22 cellular contexts compared by ENCODE assay signal in the genomic region with DNA sequence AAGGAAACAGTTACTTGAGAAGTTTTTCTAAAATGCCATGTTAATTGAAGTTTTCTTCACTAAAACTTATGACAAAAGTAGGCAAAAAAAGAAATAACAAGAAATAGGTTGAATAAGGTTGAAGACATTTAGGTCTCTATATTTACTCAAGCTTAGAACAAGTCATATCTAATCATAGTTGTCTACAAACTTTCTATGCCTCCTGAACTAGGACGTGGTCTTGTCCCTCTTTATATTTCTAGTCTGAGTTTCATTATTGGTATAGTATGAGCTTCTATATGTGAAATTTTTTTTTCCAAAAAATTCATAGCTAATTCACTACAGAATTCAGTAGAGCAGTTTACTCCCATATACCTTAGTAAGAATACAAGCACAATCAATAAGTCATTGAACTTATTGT.
DNase-seq lines count a peak whose midpoint lies in the region; ATAC-seq, FAIRE-seq and TF ChIP-seq lines count a peak whose summit lies in the region.
"Had no signal": no experiment of that assay in that cellular context is flagged by ENCODE, and none has a peak within 500 bp of the region (broad histone marks: within the 10 kb centered on the region; RNA-seq: fewer than 3 reads in every experiment).

No MANE protein-coding gene starts in this region.

- no peaks in the 10 kb centered on the region for H3K79me2 ChIP-seq in OCI-LY3 (ENCODE audit: low read length)

- no peaks in the 10 kb centered on the region for H3K4me1 Mint-ChIP-seq in memory B cell
- no peaks in the 10 kb centered on the region for H3K4me1 Mint-ChIP-seq in activated naive CD4-positive, alpha-beta T cell treated with anti-CD3 and anti-CD28 coated beads, Interleukin-2, amount 10 ng/mL, durations not matched to agents 7 days and 5 days
- H3K4me1 Mint-ChIP-seq: B cell, GM23338 had no signal

- ATAC-seq in GM18868 (IDR thresholded peaks at IDR 0.05; ENCODE audit: unreplicated experiment) (peak; percentile 94), HG03565 (IDR thresholded peaks at IDR 0.05; ENCODE audit: unreplicated experiment) (peak; percentile 45), memory B cell (ENCODE audit: low read depth) (peak; percentile 62), GM18873 (IDR thresholded peaks at IDR 0.05; ENCODE audit: low FRiP score, unreplicated experiment) (no peak)
- ATAC-seq: CD8-positive, alpha-beta T cell; GM12878; GM23338; K562 had no signal

- no peaks in the 10 kb centered on the region for H3K27me3 ChIP-seq in OCI-LY3 (ENCODE audit: low read depth, low read length)
- H3K27me3 ChIP-seq: BLaER1 treated with 17β-estradiol and CSF1 and Interleukin-3, amounts not matched to agents 10 nM and 100 nM had no signal

- H3K4me3 Mint-ChIP-seq in memory B cell, result no peak overlapping the region
- no peak overlapping the region for H3K4me3 Mint-ChIP-seq in activated naive CD4-positive, alpha-beta T cell treated with anti-CD3 and anti-CD28 coated beads, Interleukin-2, amount 10 ng/mL, durations not matched to agents 7 days and 5 days
- H3K4me3 Mint-ChIP-seq: B cell; CD8-positive, alpha-beta T cell; GM23338 had no signal

- TF ChIP-seq CTCF in OCI-LY3 (IDR thresholded peaks at IDR 0.05; ENCODE audit: low read depth, low read length) (no peak), D721Med (IDR thresholded peaks at IDR 0.05; ENCODE audit: insufficient read depth, missing control alignments) (no peak)

- CTCF ChIA-PET in activated naive CD4-positive, alpha-beta T cell treated with anti-CD3 and anti-CD28 coated beads, Interleukin-2, amount 10 ng/mL, durations not matched to agents 7 days and 5 days (lab: Charles Lee), result no interaction called here

- no peak overlapping the region for H3K27ac Mint-ChIP-seq in memory B cell
- no peak overlapping the region for H3K27ac Mint-ChIP-seq in activated naive CD4-positive, alpha-beta T cell treated with anti-CD3 and anti-CD28 coated beads, Interleukin-2, amount 10 ng/mL, durations not matched to agents 7 days and 5 days
- H3K27ac Mint-ChIP-seq: B cell; CD8-positive, alpha-beta T cell; GM23338 had no signal

- H3K27me3 Mint-ChIP-seq in memory B cell, result no peaks in the 10 kb centered on the region
- no peaks in the 10 kb centered on the region for H3K27me3 Mint-ChIP-seq in activated naive CD4-positive, alpha-beta T cell treated with anti-CD3 and anti-CD28 coated beads, Interleukin-2, amount 10 ng/mL, durations not matched to agents 7 days and 5 days
- H3K27me3 Mint-ChIP-seq: B cell had no signal

- H3K4me3 ChIP-seq in OCI-LY3 (ENCODE audit: low read length), result no peak overlapping the region
- H3K4me3 ChIP-seq: BLaER1 treated with 17β-estradiol and CSF1 and Interleukin-3, amounts not matched to agents 10 nM and 100 nM; GM12878; GM23338; HAP-1; K562 had no signal

- H3K9me3 ChIP-seq in OCI-LY3 (ENCODE audit: insufficient read depth, low read length), result no peaks in the 10 kb centered on the region
- H3K9me3 ChIP-seq: HAP-1 had no signal

- peaks cover 1% of the 10 kb centered on the region for H3K9me3 Mint-ChIP-seq in memory B cell
- no peaks in the 10 kb centered on the region for H3K9me3 Mint-ChIP-seq in activated naive CD4-positive, alpha-beta T cell treated with anti-CD3 and anti-CD28 coated beads, Interleukin-2, amount 10 ng/mL, durations not matched to agents 7 days and 5 days
- H3K9me3 Mint-ChIP-seq: CD8-positive, alpha-beta T cell; GM23338 had no signal

- no peaks in the 10 kb centered on the region for H3K36me3 Mint-ChIP-seq in memory B cell
- no peaks in the 10 kb centered on the region for H3K36me3 Mint-ChIP-seq in activated naive CD4-positive, alpha-beta T cell treated with anti-CD3 and anti-CD28 coated beads, Interleukin-2, amount 10 ng/mL, durations not matched to agents 7 days and 5 days
- H3K36me3 Mint-ChIP-seq: CD8-positive, alpha-beta T cell had no signal

- no peak overlapping the region for H2AFZ ChIP-seq in OCI-LY3 (ENCODE audit: low read depth, low read length)
- H2AFZ ChIP-seq: GM23338 had no signal

- no peak overlapping the region for H3K9ac ChIP-seq in OCI-LY3 (ENCODE audit: low read length)
- H3K9ac ChIP-seq: BLaER1 treated with 17β-estradiol and CSF1 and Interleukin-3, amounts not matched to agents 10 nM and 100 nM had no signal

- DNase-seq in memory B cell (ENCODE audit: low spot score in 2 of 2) (no peak), HK-2 (ENCODE audit: unreplicated experiment) (no peak), D721Med (ENCODE audit: insufficient read length, low spot score) (no peak)
- DNase-seq in activated naive CD4-positive, alpha-beta T cell treated with anti-CD3 and anti-CD28 coated beads, Interleukin-2, amount 10 ng/mL, durations not matched to agents 7 days and 5 days, result no peak
- DNase-seq: Calu3; CD8-positive, alpha-beta T cell; DMS 273 treated with DMSO at 0.1 percent for 48 hours; DMS53; DND-41; EL; IMR-90 had no signal

- H4K20me1 ChIP-seq in OCI-LY3 (ENCODE audit: insufficient read depth, low read length), result no peaks in the 10 kb centered on the region
- H4K20me1 ChIP-seq: BLaER1 treated with 17β-estradiol and CSF1 and Interleukin-3, amounts not matched to agents 10 nM and 100 nM had no signal

- H3K36me3 ChIP-seq in OCI-LY3 (replicated peaks; ENCODE audit: low read depth, low read length), result no peaks in the 10 kb centered on the region
- H3K36me3 ChIP-seq: BLaER1 treated with 17β-estradiol and CSF1 and Interleukin-3, amounts not matched to agents 10 nM and 100 nM; HAP-1 had no signal

- peaks cover 16% of the 10 kb centered on the region for H3K4me1 ChIP-seq in OCI-LY3 (ENCODE audit: low read length)
- H3K4me1 ChIP-seq: HAP-1 had no signal

- FAIRE-seq in D721Med (lab: Jason Lieb, UNC), result no peak
- FAIRE-seq: GM12878, HTR-8/SVneo, K562 had no signal

- H3K4me2 ChIP-seq in OCI-LY3 (ENCODE audit: low read length), result peak overlapping the region; percentile 45
- H3K4me2 ChIP-seq: GM23338 had no signal

- peak overlapping the region; percentile 40 for H3K27ac ChIP-seq in OCI-LY3 (ENCODE audit: low read length)
- H3K27ac ChIP-seq: BLaER1 treated with 17β-estradiol and CSF1 and Interleukin-3, amounts not matched to agents 10 nM and 100 nM had no signal
